In genomic region chr22:45268958-45269844, GRCh38 we compare ENCODE assay signal across 8 cellular contexts. TPM values are rescaled to one million over a fixed set of nuclear protein-coding genes. Genes with fewer than 3 reads are reported as not detected.
DNase-seq lines count a peak whose midpoint lies in the region; ATAC-seq and TF ChIP-seq lines count a peak whose summit lies in the region.

No MANE protein-coding gene starts in this region.

- no peaks in the 10 kb centered on the region for H3K36me3 ChIP-seq in OCI-LY3 (replicated peaks; ENCODE audit: low read depth, low read length)
- H3K36me3 ChIP-seq in mucosa of rectum (ENCODE audit: control insufficient read depth in 2 of 2, insufficient read depth in 2 of 2, low read length in 2 of 2), result no peaks in the 10 kb centered on the region

- ATAC-seq in HG03095 (IDR thresholded peaks at IDR 0.05; ENCODE audit: unreplicated experiment), result peak; percentile 56
- peak; percentile 88 for ATAC-seq in esophagus mucosa

- peak; percentile 90 for TF ChIP-seq CTCF in OCI-LY3 (IDR thresholded peaks at IDR 0.05; ENCODE audit: low read depth, low read length)

- no peak overlapping the region for H3K27ac ChIP-seq in OCI-LY3 (ENCODE audit: low read length)
- H3K27ac ChIP-seq in mucosa of rectum (ENCODE audit: low read depth in 2 of 2, low read length in 2 of 2), result peak overlapping the region; percentile 9 to 58

- H3K9me3 ChIP-seq in OCI-LY3 (ENCODE audit: insufficient read depth, low read length), result no peaks in the 10 kb centered on the region
- no peaks in the 10 kb centered on the region for H3K9me3 ChIP-seq in mucosa of rectum (ENCODE audit: control insufficient read depth in 2 of 2, low read length in 2 of 2)

- DNase-seq in activated T-cell treated with anti-CD3 and anti-CD28 coated beads, Interleukin-2, amount 50 U/mL, for 1 hour, result peak; percentile 97
- peak; percentile 73 for DNase-seq in stimulated activated CD8-positive, alpha-beta memory T cell treated with anti-CD3 and anti-CD28 coated beads, Interleukin-4, amount 100 ng/mL, for 24 hours (ENCODE audit: low read depth)
- no peak for DNase-seq in NCI-H524 treated with DMSO at 0.1 percent for 48 hours (lab: John Stamatoyannopoulos, UW)

- H3K4me2 ChIP-seq in OCI-LY3 (ENCODE audit: low read length), result peak overlapping the region; percentile 99

- H3K9ac ChIP-seq in OCI-LY3 (ENCODE audit: low read length) (peak overlapping the region; percentile 52), mucosa of rectum (ENCODE audit: low read depth in 1 of 2, low read length in 2 of 2) (peak overlapping the region; percentile 69 to 75)

- no peaks in the 10 kb centered on the region for H3K79me2 ChIP-seq in OCI-LY3 (ENCODE audit: low read length)

- H3K27me3 ChIP-seq in OCI-LY3 (ENCODE audit: low read depth, low read length), result peaks cover 51% of the 10 kb centered on the region
- no peaks in the 10 kb centered on the region for H3K27me3 ChIP-seq in mucosa of rectum (ENCODE audit: control insufficient read depth in 2 of 2, insufficient read depth in 2 of 2, low read length in 2 of 2)

- H3K4me1 ChIP-seq in OCI-LY3 (ENCODE audit: low read length) (peaks cover 10% of the 10 kb centered on the region), mucosa of rectum (ENCODE audit: control insufficient read depth in 2 of 2, insufficient read depth in 2 of 2, low read length in 2 of 2) (peaks cover 32 to 40% of the 10 kb centered on the region in 2 donors)

- H3K4me3 ChIP-seq in GM08714 (ENCODE audit: low read length), result peak overlapping the region; percentile 75
- peak overlapping the region; percentile 79 for H3K4me3 ChIP-seq in OCI-LY3 (ENCODE audit: low read length)
- peak overlapping the region; percentile 63 to 81 for H3K4me3 ChIP-seq in mucosa of rectum (ENCODE audit: low read length in 2 of 2)

- H2AFZ ChIP-seq in OCI-LY3 (ENCODE audit: low read depth, low read length), result peak overlapping the region; percentile 86

- no peaks in the 10 kb centered on the region for H4K20me1 ChIP-seq in OCI-LY3 (ENCODE audit: insufficient read depth, low read length)

RNA-seq across cellular contexts. Expression of gene UPK3A, which starts 15.5 kb away (rescaled TPM):
- not detected for total RNA-seq in esophagus mucosa

RNA-seq across cellular contexts. Expression of gene KIAA0930, which starts 28.5 kb away (rescaled TPM):
- 45.4 TPM for total RNA-seq in esophagus mucosa

RNA-seq across cellular contexts. Expression of gene FAM118A, which starts 40.5 kb away (rescaled TPM):
- 9.1 TPM for total RNA-seq in esophagus mucosa
